13 cellular contexts compared by ENCODE assay signal in genomic region chr7:27187158-27187701, GRCh38. TPM values are rescaled to one million over a fixed set of nuclear protein-coding genes. Genes with fewer than 3 reads are reported as not detected.
DNase-seq lines count a peak whose midpoint lies in the region; ATAC-seq and TF ChIP-seq lines count a peak whose summit lies in the region.
"Had no signal": no experiment of that assay in that cellular context is flagged by ENCODE, and none has a peak within 500 bp of the region (broad histone marks: within the 10 kb centered on the region; RNA-seq: fewer than 3 reads in every experiment).

No MANE protein-coding gene starts in this region.

- H3K27me3 ChIP-seq in CD4-positive, alpha-beta T cell (ENCODE audit: control insufficient read depth, insufficient read depth, low read length): peaks cover 98% of the 10 kb centered on the region
- peaks cover 100% of the 10 kb centered on the region for H3K27me3 ChIP-seq in HUES6 (ENCODE audit: control insufficient read depth, insufficient read depth, low read length)
- H3K27me3 ChIP-seq in prostate gland (replicated peaks; ENCODE audit: insufficient read depth): no peaks in the 10 kb centered on the region
- H3K27me3 ChIP-seq in BE2C: peaks cover 100% of the 10 kb centered on the region
- H3K27me3 ChIP-seq in mammary epithelial cell (ENCODE audit: insufficient read depth, low read length): peaks cover 51% of the 10 kb centered on the region

- TF ChIP-seq CTCF in CD4-positive, alpha-beta T cell (IDR thresholded peaks at IDR 0.05): no peak
- no peak for TF ChIP-seq CTCF in fibroblast of villous mesenchyme (IDR thresholded peaks at IDR 0.05; ENCODE audit: insufficient read depth, low read depth, low read length)
- no peak for TF ChIP-seq CTCF in prostate gland (IDR thresholded peaks at IDR 0.05)
- no peak for TF ChIP-seq CTCF in BE2C (IDR thresholded peaks at IDR 0.05; ENCODE audit: low read depth, low read length)
- TF ChIP-seq CTCF in mammary epithelial cell (conservative IDR thresholded peaks at IDR 0.05 in 1 of 2, IDR thresholded peaks at IDR 0.05 in 1 of 2; ENCODE audit: extremely low read depth in 1 of 2, insufficient read depth in 1 of 2, low read depth in 1 of 2, low read length in 2 of 2): no peak

- H3K27ac ChIP-seq in CD4-positive, alpha-beta T cell (ENCODE audit: low read depth, low read length): no peak overlapping the region
- H3K27ac ChIP-seq in HUES6 (ENCODE audit: low read depth, low read length) (no peak overlapping the region), prostate gland (peak overlapping the region; percentile 96 to 97), mammary epithelial cell (ENCODE audit: insufficient read depth, low read depth, low read length) (no peak overlapping the region)
- H3K27ac ChIP-seq: BLaER1 had no signal

- no TSS peak for BruUV-seq in mammary epithelial cell (replicated peaks; lab: Mats Ljungman, UMichigan)

- POLR2A ChIA-PET in CD4-positive, alpha-beta T cell (lab: Charles Lee): interaction anchor here (1.1 to 2.8 kb wide), 4 partner anchors 9 to 766 kb away, joined by 3 to 13 read pairs (median 4); no protein-coding TSS in a partner anchor

- CTCF ChIA-PET in CD4-positive, alpha-beta T cell (lab: Charles Lee): interaction anchor here (1.3 to 3.8 kb wide), 5 partner anchors 7 to 26 kb away, joined by 3 to 14 read pairs (median 8); no protein-coding TSS in a partner anchor
- CTCF ChIA-PET in mammary epithelial cell (lab: Charles Lee; ENCODE audit: low non-redundant PET): interaction anchor here (0.5 to 0.7 kb wide), 2 partner anchors 9 to 257 kb away, joined by 5 to 6 read pairs; no protein-coding TSS in a partner anchor

- DNase-seq in CD4-positive, alpha-beta T cell: peak in 1 of 10 experiments; percentile 3
- DNase-seq in fibroblast of villous mesenchyme (ENCODE audit: low read depth): peak; percentile 79
- no peak for DNase-seq in prostate gland (ENCODE audit: low spot score)
- DNase-seq in BE2C: no peak
- no peak for DNase-seq in mammary epithelial cell
- no peak for DNase-seq in glomerular visceral epithelial cell (ENCODE audit: extremely low spot score)
- DNase-seq in medulla oblongata (ENCODE audit: extremely low spot score): no peak
- DNase-seq: kidney glomerular epithelial cell, MV-4-11, NCI-H2171 treated with DMSO at 0.1 percent for 48 hours had no signal

- H3K27ac Mint-ChIP-seq in CD4-positive, alpha-beta T cell: peak overlapping the region; percentile 49

- H3K4me3 Mint-ChIP-seq in CD4-positive, alpha-beta T cell: peak overlapping the region; percentile 79

- H3K9me3 Mint-ChIP-seq in CD4-positive, alpha-beta T cell: no peaks in the 10 kb centered on the region

- WGBS in prostate gland: 5% methylated on average over 5 of the region's 5 CpGs
- WGBS in mammary epithelial cell (ENCODE audit: low coverage, missing lambda C conversion rate): 42% methylated on average over 5 of the region's 5 CpGs

- no peak overlapping the region for H2AFZ ChIP-seq in mammary epithelial cell (ENCODE audit: low read depth, low read length)

- H3K4me1 ChIP-seq in HUES6 (ENCODE audit: control insufficient read depth, insufficient read depth, low read length) (peaks cover 49% of the 10 kb centered on the region), prostate gland (replicated peaks) (peaks cover 16% of the 10 kb centered on the region), BE2C (no peaks in the 10 kb centered on the region), mammary epithelial cell (ENCODE audit: insufficient read depth, low read length) (peaks cover 25% of the 10 kb centered on the region)
- H3K4me1 ChIP-seq: BLaER1 had no signal

- no peak overlapping the region for H3K4me2 ChIP-seq in mammary epithelial cell (ENCODE audit: insufficient read depth, low read depth, low read length)
- H3K4me2 ChIP-seq: BLaER1 had no signal

- no peaks in the 10 kb centered on the region for H4K20me1 ChIP-seq in mammary epithelial cell (ENCODE audit: insufficient read depth, low read length)

- in situ Hi-C loops in mammary epithelial cell (cut with MboI; ENCODE audit: low sequenced_read_pairs in 2 of 2): loop anchor here in 1 of 2 donors (25.0 kb wide), 1 partner anchor 900 kb away; no protein-coding TSS in a partner anchor

- peaks cover 97% of the 10 kb centered on the region for H3K27me3 Mint-ChIP-seq in CD4-positive, alpha-beta T cell

- peak overlapping the region; percentile 51 for H3K9ac ChIP-seq in HUES6 (ENCODE audit: low read length)
- no peak overlapping the region for H3K9ac ChIP-seq in mammary epithelial cell (ENCODE audit: insufficient read depth, low read length)
- H3K9ac ChIP-seq: BLaER1 had no signal

- no peaks in the 10 kb centered on the region for H3K36me3 Mint-ChIP-seq in CD4-positive, alpha-beta T cell (ENCODE audit: low read depth)

- peaks cover 74% of the 10 kb centered on the region for H3K4me1 Mint-ChIP-seq in CD4-positive, alpha-beta T cell (ENCODE audit: low read depth)

- H3K9me3 ChIP-seq in CD4-positive, alpha-beta T cell (ENCODE audit: control insufficient read depth, low read length): no peaks in the 10 kb centered on the region
- H3K9me3 ChIP-seq in HUES6 (ENCODE audit: control insufficient read depth, insufficient read depth, low read depth, low read length) (no peaks in the 10 kb centered on the region), prostate gland (no peaks in the 10 kb centered on the region), BE2C (no peaks in the 10 kb centered on the region), mammary epithelial cell (replicated peaks; ENCODE audit: insufficient read depth, low read length) (no peaks in the 10 kb centered on the region)
- H3K9me3 ChIP-seq: BLaER1 had no signal

- no peak for TF ChIP-seq POLR2A in prostate gland (IDR thresholded peaks at IDR 0.05)

- no peaks in the 10 kb centered on the region for H3K79me2 ChIP-seq in mammary epithelial cell (ENCODE audit: insufficient read depth, low read length)

- intact Hi-C loops in CD4-positive, alpha-beta T cell (cut with DNase I, micrococcal nuclease): loop anchor here in 1 of 2 experiments (2.0 to 5.0 kb wide), 3 partner anchors 14 to 1330 kb away; partner anchors contain the start of gene HOXA3
- intact Hi-C loops in prostate gland (cut with DNase I) (no loop called here), mammary epithelial cell (cut with micrococcal nuclease) (no loop called here)

- peak overlapping the region; percentile 37; the same call in 1 of the 2 replicates for H3K4me3 ChIP-seq in HUES6 (ENCODE audit: low read depth, low read length)
- H3K4me3 ChIP-seq in fibroblast of villous mesenchyme (ENCODE audit: low read depth, low read length): peak overlapping the region; percentile 67
- H3K4me3 ChIP-seq in prostate gland: peak overlapping the region; percentile 35 to 90
- H3K4me3 ChIP-seq in BE2C (ENCODE audit: low read depth, low read length): no peak overlapping the region
- no peak overlapping the region for H3K4me3 ChIP-seq in mammary epithelial cell (replicated peaks in 1 of 3; ENCODE audit: insufficient read depth in 1 of 3, low read depth in 2 of 3, low read length in 3 of 3)
- H3K4me3 ChIP-seq: BLaER1 had no signal

- no peaks in the 10 kb centered on the region for H3K36me3 ChIP-seq in HUES6 (ENCODE audit: control insufficient read depth, insufficient read depth, low read length)
- H3K36me3 ChIP-seq in prostate gland: no peaks in the 10 kb centered on the region
- H3K36me3 ChIP-seq in BE2C: no peaks in the 10 kb centered on the region
- no peaks in the 10 kb centered on the region for H3K36me3 ChIP-seq in mammary epithelial cell (ENCODE audit: insufficient read depth, low read length)
- H3K36me3 ChIP-seq: BLaER1 had no signal

- no peak for ATAC-seq in CD4-positive, alpha-beta T cell (ENCODE audit: poor library complexity)

- dilution Hi-C loops in mammary epithelial cell (cut with HindIII; ENCODE audit: low sequenced_read_pairs): no loop called here

RNA-seq across cellular contexts. Expression of gene HOXA11, which starts 2.2 kb away (rescaled TPM):
- total RNA-seq in CD4-positive, alpha-beta T cell: not detected
- total RNA-seq in fibroblast of villous mesenchyme: 41.9 and 47.1 TPM in 2 replicates
- total RNA-seq in prostate gland: 1 to 10 TPM; 8.5 to 9.8 TPM
- polyA plus RNA-seq in BE2C (2012; ENCODE audit: insufficient read depth, insufficient read length, low read depth): not detected
- total RNA-seq in mammary epithelial cell: under 1 TPM; 0.17 to 0.96 TPM
- 0.12 TPM for polyA plus RNA-seq in mammary epithelial cell
- not detected for polyA minus RNA-seq in mammary epithelial cell
- total RNA-seq: astrocyte had no signal

RNA-seq across cellular contexts. Expression of gene HOXA13, which starts 12.7 kb away (rescaled TPM):
- not detected for total RNA-seq in CD4-positive, alpha-beta T cell
- total RNA-seq in fibroblast of villous mesenchyme (1.3 and 2.6 TPM in 2 replicates), prostate gland (10 to 100 TPM; 19.1 to 50.4 TPM), mammary epithelial cell (not detected)
- polyA plus RNA-seq in BE2C (2012; ENCODE audit: insufficient read depth, insufficient read length, low read depth): not detected
- polyA plus RNA-seq in mammary epithelial cell: not detected
- not detected for polyA minus RNA-seq in mammary epithelial cell
- total RNA-seq: astrocyte had no signal

RNA-seq across cellular contexts. Expression of gene HOXA10, which starts 13.1 kb away (rescaled TPM):
- not detected for total RNA-seq in CD4-positive, alpha-beta T cell
- total RNA-seq in fibroblast of villous mesenchyme (39.0 and 47.1 TPM in 2 replicates), prostate gland (10 to 100 TPM; 25.8 to 65.6 TPM), mammary epithelial cell (1 to 10 TPM; 4.2 to 4.3 TPM)
- not detected for polyA plus RNA-seq in BE2C (2012; ENCODE audit: insufficient read depth, insufficient read length, low read depth)
- 0.18 TPM for polyA plus RNA-seq in mammary epithelial cell
- polyA minus RNA-seq in mammary epithelial cell: not detected
- total RNA-seq: astrocyte had no signal

RNA-seq across cellular contexts. Expression of gene HOXA9, which starts 21.9 kb away (rescaled TPM):
- total RNA-seq in CD4-positive, alpha-beta T cell: not detected
- total RNA-seq in fibroblast of villous mesenchyme: 17.1 and 20.3 TPM in 2 replicates
- 10 to 100 TPM; 14.7 to 57.0 TPM for total RNA-seq in prostate gland
- not detected for polyA plus RNA-seq in BE2C (2012; ENCODE audit: insufficient read depth, insufficient read length, low read depth)
- 10 to 100 TPM in 1 of 2 donors, 1 to 10 TPM in 1; 7.8 to 25.1 TPM for total RNA-seq in mammary epithelial cell
- polyA plus RNA-seq in mammary epithelial cell: 0.03 TPM
- not detected for polyA minus RNA-seq in mammary epithelial cell
- total RNA-seq: astrocyte had no signal

RNA-seq across cellular contexts. Expression of gene HOXA7, which starts 30.8 kb away (rescaled TPM):
- total RNA-seq in CD4-positive, alpha-beta T cell: not detected
- total RNA-seq in fibroblast of villous mesenchyme (2.2 and 2.3 TPM in 2 replicates), prostate gland (1 to 10 TPM; 2.2 to 4.6 TPM), mammary epithelial cell (1 to 10 TPM; 2.3 to 8.0 TPM)
- not detected for polyA plus RNA-seq in BE2C (2012; ENCODE audit: insufficient read depth, insufficient read length, low read depth)
- 3.9 TPM for polyA plus RNA-seq in mammary epithelial cell
- 3.7 TPM for polyA minus RNA-seq in mammary epithelial cell
- total RNA-seq: astrocyte had no signal

Comparison
In these comparisons a context has a peak if more than half of its experiments do, and no peak if none do; other contexts are left out.
1. H3K27ac ChIP-seq: peak in prostate gland (2 of 2); none in CD4-positive, alpha-beta T cell (single experiment), HUES6 (single experiment) and mammary epithelial cell (single experiment).
2. H3K4me3 ChIP-seq: peak in HUES6 (single experiment), fibroblast of villous mesenchyme (single experiment) and prostate gland (2 of 2); none in BE2C (single experiment) and mammary epithelial cell (0 of 3).
3. RNA of gene HOXA11, which starts 2.2 kb away (total RNA-seq): 41.9 to 47.1 TPM in fibroblast of villous mesenchyme and 8.5 to 9.8 TPM in prostate gland; 0.17 to 0.96 TPM in mammary epithelial cell and not detected in CD4-positive, alpha-beta T cell; every median in the first group is over 4 times any median in the second.
4. RNA of gene HOXA10, which starts 13.1 kb away (total RNA-seq): 25.8 to 65.6 TPM in prostate gland, 39.0 to 47.1 TPM in fibroblast of villous mesenchyme and 4.2 to 4.3 TPM in mammary epithelial cell; not detected in CD4-positive, alpha-beta T cell; every median in the first group is over 4 times any median in the second.